In genomic region chr12:55861396-55861795, GRCh38 we compare ENCODE assay signal across 9 cellular contexts. TPM values are rescaled to one million over a fixed set of nuclear protein-coding genes. Genes with fewer than 3 reads are reported as not detected.
"Had no signal": no experiment of that assay in that cellular context is flagged by ENCODE, and none has a peak within 500 bp of the region (broad histone marks: within the 10 kb centered on the region; RNA-seq: fewer than 3 reads in every experiment).

No MANE protein-coding gene starts in this region.

- FAIRE-seq: HepG2, HTR-8/SVneo, K562 had no signal

- ATAC-seq: HepG2, K562 had no signal

- DNase-seq: IMR-90, KBM-7, KG1 had no signal

- H3K27ac ChIP-seq: HL-60 had no signal

- H3K4me3 ChIP-seq: K562 had no signal

RNA-seq across cellular contexts. Expression of gene MMP19, which starts 18.7 kb away (rescaled TPM):
- total RNA-seq: HT-29 had no signal
- polyA plus RNA-seq: IgD-negative memory B cell had no signal
